In genomic region chr2:187581125-187581896, GRCh38 we compare ENCODE assay signal across 8 cellular contexts. TPM values are rescaled to one million over a fixed set of nuclear protein-coding genes. Genes with fewer than 3 reads are reported as not detected.
DNase-seq lines count a peak whose midpoint lies in the region; ATAC-seq and TF ChIP-seq lines count a peak whose summit lies in the region.

No MANE protein-coding gene starts in this region.

- CTCF ChIA-PET in HCT116 (lab: Charles Lee) = interaction anchor here (1.0 to 10.8 kb wide), 28 partner anchors 10 to 1404 kb away, joined by 3 to 412 read pairs (median 6); partner anchors contain the start of gene CALCRL

- no peak for TF ChIP-seq POLR2A in HCT116 (IDR thresholded peaks at IDR 0.05; ENCODE audit: borderline replicate concordance, extremely low read depth, insufficient read depth, insufficient read length)

- peaks cover 6% of the 10 kb centered on the region for H3K4me1 Mint-ChIP-seq in activated naive CD8-positive, alpha-beta T cell treated with anti-CD3 and anti-CD28 coated beads for 36 hours
- H3K4me1 Mint-ChIP-seq in stimulated activated naive CD8-positive, alpha-beta T cell treated with anti-CD3 and anti-CD28 coated beads, Interleukin-15, Interleukin-2, amounts not matched to agents 100 ng/mL and 50 ng/mL, for 24 hours (ENCODE audit: low read depth) = peaks cover 11% of the 10 kb centered on the region

- DNase-seq in activated CD4-positive, alpha-beta T cell treated with anti-CD3 and anti-CD28 coated beads for 48 hours = peak; percentile 24
- no peak for DNase-seq in activated CD4-positive, alpha-beta T cell treated with anti-CD3 and anti-CD28 coated beads, Interleukin-2, amount 50 U/mL, for 4 hours
- DNase-seq in HCT116 (ENCODE audit: low read depth, low spot score) = peak; percentile 76
- DNase-seq in NCI-H146 (lab: John Stamatoyannopoulos, UW) = peak; percentile 44
- DNase-seq in activated naive CD8-positive, alpha-beta T cell treated with anti-CD3 and anti-CD28 coated beads for 36 hours = peak; percentile 7
- DNase-seq in iPS-NIHi7 (ENCODE audit: extremely low spot score) = peak; percentile 19
- DNase-seq in NCI-H1048 (lab: John Stamatoyannopoulos, UW) = no peak

- H3K9ac ChIP-seq in HCT116 (ENCODE audit: low read length) = no peak overlapping the region; the same call in 1 of the 2 replicates

- peaks cover 2% of the 10 kb centered on the region for H3K9me3 Mint-ChIP-seq in activated naive CD8-positive, alpha-beta T cell treated with anti-CD3 and anti-CD28 coated beads for 36 hours
- H3K9me3 Mint-ChIP-seq in stimulated activated naive CD8-positive, alpha-beta T cell treated with anti-CD3 and anti-CD28 coated beads, Interleukin-15, Interleukin-2, amounts not matched to agents 100 ng/mL and 50 ng/mL, for 24 hours = no peaks in the 10 kb centered on the region

- TF ChIP-seq CTCF in HCT116 (IDR thresholded peaks at IDR 0.05 in 2 of 3, conservative IDR thresholded peaks at IDR 0.05 in 1 of 3; ENCODE audit: borderline replicate concordance in 1 of 3, insufficient read depth in 1 of 3, low read depth in 2 of 3, low read length in 2 of 3) = peak; percentile 54 to 81 (median 76); a peak in 5 of 6 replicates

- BruUV-seq in HCT116 (replicated peaks; lab: Mats Ljungman, UMichigan) = no TSS peak

- POLR2A ChIA-PET in HCT116 (lab: Charles Lee) = interaction anchor here (1.0 to 2.8 kb wide), 3 partner anchors 78 to 133 kb away, joined by 4 to 23 read pairs (median 4); partner anchors contain the start of gene CALCRL

- no peaks in the 10 kb centered on the region for H3K36me3 ChIP-seq in HCT116 (ENCODE audit: control insufficient read depth in 1 of 2, insufficient read depth in 2 of 2, low read length in 2 of 2)

- peaks cover 6% of the 10 kb centered on the region for H3K36me3 Mint-ChIP-seq in activated naive CD8-positive, alpha-beta T cell treated with anti-CD3 and anti-CD28 coated beads for 36 hours
- H3K36me3 Mint-ChIP-seq in stimulated activated naive CD8-positive, alpha-beta T cell treated with anti-CD3 and anti-CD28 coated beads, Interleukin-15, Interleukin-2, amounts not matched to agents 100 ng/mL and 50 ng/mL, for 24 hours (ENCODE audit: low read depth) = no peaks in the 10 kb centered on the region

- no peaks in the 10 kb centered on the region for H3K9me2 ChIP-seq in HCT116 (ENCODE audit: insufficient read depth)

- RAD21 ChIA-PET in HCT116 (lab: Charles Lee; ENCODE audit: low non-redundant PET in 1 of 2, low total read pairs in 2 of 2, uncharacterized antibody in 2 of 2, unreplicated experiment in 2 of 2) = interaction anchor here (0.6 to 3.9 kb wide), 4 partner anchors 79 to 718 kb away, joined by 3 to 42 read pairs (median 12); no protein-coding TSS in a partner anchor

- no peaks in the 10 kb centered on the region for H3K9me3 ChIP-seq in HCT116 (ENCODE audit: control insufficient read depth in 1 of 2, insufficient read depth in 1 of 2, low read depth in 1 of 2, low read length in 2 of 2)

- no peak overlapping the region for H3K27ac ChIP-seq in HCT116 (ENCODE audit: low read depth, low read length)

- intact Hi-C loops in HCT116 (cut with micrococcal nuclease) = loop anchor here (1.0 to 10.0 kb wide), 5 partner anchors 262 to 1831 kb away; no protein-coding TSS in a partner anchor

- TF ChIP-seq RAD21 in HCT116 (IDR thresholded peaks at IDR 0.05; ENCODE audit: low read depth) = peak; percentile 68

- peaks cover 23% of the 10 kb centered on the region for H3K27me3 Mint-ChIP-seq in activated naive CD8-positive, alpha-beta T cell treated with anti-CD3 and anti-CD28 coated beads for 36 hours
- peaks cover 6% of the 10 kb centered on the region for H3K27me3 Mint-ChIP-seq in stimulated activated naive CD8-positive, alpha-beta T cell treated with anti-CD3 and anti-CD28 coated beads, Interleukin-15, Interleukin-2, amounts not matched to agents 100 ng/mL and 50 ng/mL, for 24 hours

- H3K27me3 ChIP-seq in HCT116 (ENCODE audit: insufficient read depth, low read length) = no peaks in the 10 kb centered on the region

- H3K4me2 ChIP-seq in HCT116 (ENCODE audit: low read length) = peak overlapping the region; percentile 62

- H2AFZ ChIP-seq in HCT116 (ENCODE audit: low read depth, low read length, poor library complexity, severe bottlenecking) = peak overlapping the region; percentile 98

- H3K27ac Mint-ChIP-seq in activated naive CD8-positive, alpha-beta T cell treated with anti-CD3 and anti-CD28 coated beads for 36 hours = no peak overlapping the region
- H3K27ac Mint-ChIP-seq in stimulated activated naive CD8-positive, alpha-beta T cell treated with anti-CD3 and anti-CD28 coated beads, Interleukin-15, Interleukin-2, amounts not matched to agents 100 ng/mL and 50 ng/mL, for 24 hours = no peak overlapping the region

- H4K20me1 ChIP-seq in HCT116 (ENCODE audit: insufficient read depth) = no peaks in the 10 kb centered on the region

- H3K4me3 ChIP-seq in HCT116 (replicated peaks in 1 of 2; ENCODE audit: low read depth in 1 of 2, low read length in 2 of 2) = peak overlapping the region in 1 of 2 experiments; percentile 16; a peak in 3 of 4 replicates

- no peak overlapping the region for H3K4me3 Mint-ChIP-seq in activated naive CD8-positive, alpha-beta T cell treated with anti-CD3 and anti-CD28 coated beads for 36 hours
- H3K4me3 Mint-ChIP-seq in stimulated activated naive CD8-positive, alpha-beta T cell treated with anti-CD3 and anti-CD28 coated beads, Interleukin-15, Interleukin-2, amounts not matched to agents 100 ng/mL and 50 ng/mL, for 24 hours = peak overlapping the region; percentile 7

- H3K79me2 ChIP-seq in HCT116 (ENCODE audit: insufficient read depth, low read length) = no peaks in the 10 kb centered on the region

- ATAC-seq in HCT116 = peak; percentile 68

- peaks cover 0 to 11% of the 10 kb centered on the region in 2 experiments; a peak in 2 of 4 replicates for H3K4me1 ChIP-seq in HCT116 (ENCODE audit: control insufficient read depth in 1 of 2, insufficient read depth in 2 of 2, low read length in 2 of 2)

TF ChIP-seq in HCT116, 20 proteins besides CTCF, POLR2A, EP300 and RAD21:
- TF ChIP-seq JUND (IDR thresholded peaks at IDR 0.05) (0 out of 2 replicates have a peak, but pooled peaks have one; percentile 8), MAX (IDR thresholded peaks at IDR 0.05) (0 out of 2 replicates have a peak, but pooled peaks have one; percentile 14), YY1 (IDR thresholded peaks at IDR 0.05; ENCODE audit: extremely low read depth, insufficient replicate concordance, low read depth, low read length) (no peak), ELF1 (IDR thresholded peaks at IDR 0.05; ENCODE audit: borderline replicate concordance, low read depth) (0 out of 2 replicates have a peak, but pooled peaks have one; percentile 15), CEBPB (IDR thresholded peaks at IDR 0.05; ENCODE audit: low read depth) (0 out of 2 replicates have a peak, but pooled peaks have one; percentile 45), SP1 (IDR thresholded peaks at IDR 0.05; ENCODE audit: low read depth) (no peak), CBX3 (IDR thresholded peaks at IDR 0.05; ENCODE audit: low read depth) (peak; percentile 39; the same call in 1 of the 2 replicates), EGR1 (IDR thresholded peaks at IDR 0.05; ENCODE audit: low read depth) (0 out of 2 replicates have a peak, but pooled peaks have one; percentile 18)

RNA-seq across cellular contexts. Expression of gene TFPI, which starts 27.1 kb away (rescaled TPM):
- total RNA-seq in HCT116 (2021; ENCODE audit: unreplicated experiment) = 29.1 TPM
- 6.9 and 8.7 TPM in 2 replicates for polyA plus RNA-seq in HCT116 (2012)
- total RNA-seq in activated naive CD8-positive, alpha-beta T cell treated with anti-CD3 and anti-CD28 coated beads for 36 hours = not detected

Comparison
In these comparisons a context has a peak if more than half of its experiments do, and no peak if none do; other contexts are left out.
1. DNase-seq: peak in activated CD4-positive, alpha-beta T cell treated with anti-CD3 and anti-CD28 coated beads for 48 hours (single experiment), HCT116 (single experiment), NCI-H146 (single experiment), activated naive CD8-positive, alpha-beta T cell treated with anti-CD3 and anti-CD28 coated beads for 36 hours (single experiment) and iPS-NIHi7 (single experiment); none in activated CD4-positive, alpha-beta T cell treated with anti-CD3 and anti-CD28 coated beads, Interleukin-2, amount 50 U/mL, for 4 hours (0 of 2) and NCI-H1048 (single experiment).
2. RNA of gene TFPI, which starts 27.1 kb away (total RNA-seq): 29.1 TPM in HCT116 (single experiment); not detected in activated naive CD8-positive, alpha-beta T cell treated with anti-CD3 and anti-CD28 coated beads for 36 hours; every median in the first group is over 10 times any median in the second.